ENCODE assay signal across 20 cellular contexts in genomic region chr2:117562654-117563053, GRCh38.
"Had no signal": no experiment of that assay in that cellular context is flagged by ENCODE, and none has a peak within 500 bp of the region (broad histone marks: within the 10 kb centered on the region; RNA-seq: fewer than 3 reads in every experiment).

No MANE protein-coding gene starts in this region.

- H3K27me3 Mint-ChIP-seq: memory B cell; stimulated activated naive B cell treated with anti-CD40 and anti-IgM and Interleukin-4, amounts not matched to agents 10 μg/mL and 1 μg/mL and 100 μg/mL, for 72 hours; stimulated activated naive CD8-positive, alpha-beta T cell treated with anti-CD3 and anti-CD28 coated beads, Interleukin-15, Interleukin-2, amounts not matched to agents 100 ng/mL and 50 ng/mL, for 24 hours had no signal

- H3K9me3 ChIP-seq: lower lobe of right lung, ovary, psoas muscle, thoracic aorta, tibial nerve, upper lobe of left lung had no signal

- ATAC-seq: left ventricle myocardium superior; lower lobe of right lung; natural killer cell; psoas muscle; right cardiac atrium; stimulated activated naive B cell treated with anti-CD40 and anti-IgM and Interleukin-4, amounts not matched to agents 10 μg/mL and 1 μg/mL and 100 μg/mL, for 72 hours had no signal

- DNase-seq: dorsolateral prefrontal cortex; effector CD4-positive, alpha-beta T cell; head of caudate nucleus; left ventricle myocardium superior; lower lobe of right lung; natural killer cell; occipital lobe; ovary; posterior cingulate gyrus; psoas muscle; right cardiac atrium; small intestine; stimulated activated CD4-positive, alpha-beta T cell treated with anti-CD3 and anti-CD28 coated beads, Interleukin-15, amount 100 ng/mL, for 24 hours; stimulated activated CD4-positive, alpha-beta T cell treated with anti-CD3 and anti-CD28 coated beads, Interleukin-2, amount 100 ng/mL, for 48 hours; stimulated activated naive B cell treated with anti-CD40 and anti-IgM and Interleukin-4, amounts not matched to agents 10 μg/mL and 1 μg/mL and 100 μg/mL, for 72 hours; upper lobe of left lung had no signal

- H3K4me1 Mint-ChIP-seq: memory B cell; natural killer cell; stimulated activated naive B cell treated with anti-CD40 and anti-IgM and Interleukin-4, amounts not matched to agents 10 μg/mL and 1 μg/mL and 100 μg/mL, for 72 hours had no signal

- H3K36me3 Mint-ChIP-seq: memory B cell; natural killer cell; stimulated activated naive B cell treated with anti-CD40 and anti-IgM and Interleukin-4, amounts not matched to agents 10 μg/mL and 1 μg/mL and 100 μg/mL, for 72 hours had no signal

- H3K27ac Mint-ChIP-seq: memory B cell; natural killer cell; stimulated activated naive B cell treated with anti-CD40 and anti-IgM and Interleukin-4, amounts not matched to agents 10 μg/mL and 1 μg/mL and 100 μg/mL, for 72 hours; stimulated activated naive CD8-positive, alpha-beta T cell treated with anti-CD3 and anti-CD28 coated beads, Interleukin-15, Interleukin-2, amounts not matched to agents 100 ng/mL and 50 ng/mL, for 24 hours had no signal

- H3K4me3 Mint-ChIP-seq: memory B cell; natural killer cell; stimulated activated naive B cell treated with anti-CD40 and anti-IgM and Interleukin-4, amounts not matched to agents 10 μg/mL and 1 μg/mL and 100 μg/mL, for 72 hours; stimulated activated naive CD8-positive, alpha-beta T cell treated with anti-CD3 and anti-CD28 coated beads, Interleukin-15, Interleukin-2, amounts not matched to agents 100 ng/mL and 50 ng/mL, for 24 hours had no signal
